In genomic region chr15:78004919-78005634, GRCh38 we compare ENCODE assay signal across 8 cellular contexts.
A peak's percentile ranks its signal among the peaks of the same experiment; 100 is the strongest.
DNase-seq lines count a peak whose midpoint lies in the region; ATAC-seq lines count a peak whose summit lies in the region.

No MANE protein-coding gene starts in this region.

- H3K27ac Mint-ChIP-seq in activated naive CD4-positive, alpha-beta T cell treated with anti-CD3 and anti-CD28 coated beads, Interleukin-2, amount 50 U/mL, for 72 hours = peak overlapping the region; percentile 22 to 36

- no peak for DNase-seq in activated naive CD4-positive, alpha-beta T cell treated with anti-CD3 and anti-CD28 coated beads, Interleukin-2, amount 50 U/mL, for 72 hours (ENCODE audit: low spot score in 2 of 2)
- no peak for DNase-seq in activated naive CD4-positive, alpha-beta T cell (lab: John Stamatoyannopoulos, UW)
- peak; percentile 85 for DNase-seq in astrocyte of the hippocampus (ENCODE audit: low read depth, low spot score)
- peak; percentile 69 for DNase-seq in islet precursor cell
- peak; percentile 82 for DNase-seq in superior temporal gyrus (ENCODE audit: extremely low spot score)

- H3K36me3 Mint-ChIP-seq in activated naive CD4-positive, alpha-beta T cell treated with anti-CD3 and anti-CD28 coated beads, Interleukin-2, amount 50 U/mL, for 72 hours = peaks cover 0 to 22% of the 10 kb centered on the region in 2 donors

- no peak for ATAC-seq in activated naive CD4-positive, alpha-beta T cell treated with anti-CD3 and anti-CD28 coated beads, Interleukin-2, amount 50 U/mL, for 72 hours
- ATAC-seq in GM19035 (IDR thresholded peaks at IDR 0.05; ENCODE audit: unreplicated experiment) (no peak), HG02588 (IDR thresholded peaks at IDR 0.05; ENCODE audit: unreplicated experiment) (no peak), HG03521 (IDR thresholded peaks at IDR 0.05; ENCODE audit: unreplicated experiment) (no peak)

- no peaks in the 10 kb centered on the region for H3K9me3 Mint-ChIP-seq in activated naive CD4-positive, alpha-beta T cell treated with anti-CD3 and anti-CD28 coated beads, Interleukin-2, amount 50 U/mL, for 72 hours

Comparison
In these comparisons a context has a peak if more than half of its experiments do, and no peak if none do; other contexts are left out.
1. DNase-seq: peak in astrocyte of the hippocampus (single experiment), islet precursor cell (single experiment) and superior temporal gyrus (single experiment); none in activated naive CD4-positive, alpha-beta T cell treated with anti-CD3 and anti-CD28 coated beads, Interleukin-2, amount 50 U/mL, for 72 hours (0 of 2) and activated naive CD4-positive, alpha-beta T cell (0 of 4).